In genomic region chr19:44848805-44849457, GRCh38 we compare ENCODE assay signal across 9 cellular contexts. TPM values are rescaled to one million over a fixed set of nuclear protein-coding genes. Genes with fewer than 3 reads are reported as not detected.
DNase-seq lines count a peak whose midpoint lies in the region; ATAC-seq and TF ChIP-seq lines count a peak whose summit lies in the region.
"Had no signal": no experiment of that assay in that cellular context is flagged by ENCODE, and none has a peak within 500 bp of the region (broad histone marks: within the 10 kb centered on the region; RNA-seq: fewer than 3 reads in every experiment).

No MANE protein-coding gene starts in this region.

- H3K27ac ChIP-seq in gastrocnemius medialis: peak overlapping the region; percentile 82 to 93 (median 90)

- H3K4me3 ChIP-seq in iPS-15b (ENCODE audit: low read depth, low read length): peak overlapping the region; percentile 97
- H3K4me3 ChIP-seq in gastrocnemius medialis: peak overlapping the region; percentile 76 to 96 (median 90)

- intact Hi-C loops in gastrocnemius medialis (cut with DNase I; ENCODE audit: low total_unique reads): loop anchor here (5.0 kb wide), 3 partner anchors 108 to 153 kb away; partner anchors contain the start of genes CLPTM1 and RELB

- no peaks in the 10 kb centered on the region for H3K9me3 ChIP-seq in ES-I3 (ENCODE audit: control insufficient read depth, insufficient read depth, low read length)
- H3K9me3 ChIP-seq in iPS-15b (ENCODE audit: control insufficient read depth, insufficient read depth, low read length): no peaks in the 10 kb centered on the region
- H3K9me3 ChIP-seq in gastrocnemius medialis: no peaks in the 10 kb centered on the region

- H3K27me3 ChIP-seq in iPS-15b (ENCODE audit: control insufficient read depth, insufficient read depth, low read length): peaks cover 4% of the 10 kb centered on the region
- H3K27me3 ChIP-seq in gastrocnemius medialis: no peaks in the 10 kb centered on the region

- H3K9ac ChIP-seq in ES-I3 (ENCODE audit: low read depth, low read length) (peak overlapping the region; percentile 93), iPS-15b (ENCODE audit: low read depth, low read length) (no peak overlapping the region)

- DNase-seq in astrocyte of the hippocampus (ENCODE audit: low read depth, low spot score) (peak; percentile 29), gastrocnemius medialis (no peak), midbrain (lab: John Stamatoyannopoulos, UW) (no peak), NCI-H2029 (lab: John Stamatoyannopoulos, UW) (no peak)

- ATAC-seq in gastrocnemius medialis (no peak), HG02571 (IDR thresholded peaks at IDR 0.05; ENCODE audit: unreplicated experiment) (no peak), HG02970 (IDR thresholded peaks at IDR 0.05; ENCODE audit: low FRiP score, unreplicated experiment) (no peak)

- H3K4me1 ChIP-seq in ES-I3 (ENCODE audit: insufficient read depth, low read length): peaks cover 18% of the 10 kb centered on the region
- peaks cover 15% of the 10 kb centered on the region for H3K4me1 ChIP-seq in iPS-15b (ENCODE audit: control insufficient read depth, insufficient read depth, low read length)
- peaks cover 12 to 23% of the 10 kb centered on the region in 2 donors for H3K4me1 ChIP-seq in gastrocnemius medialis

- TF ChIP-seq POLR2A in gastrocnemius medialis (IDR thresholded peaks at IDR 0.05): no peak

- no peak for TF ChIP-seq CTCF in gastrocnemius medialis (IDR thresholded peaks at IDR 0.05 in 4 of 5, conservative IDR thresholded peaks at IDR 0.05 in 1 of 5)

- no peaks in the 10 kb centered on the region for H3K36me3 ChIP-seq in ES-I3 (ENCODE audit: insufficient read depth, low read length)
- peaks cover 16% of the 10 kb centered on the region for H3K36me3 ChIP-seq in iPS-15b (ENCODE audit: control insufficient read depth, insufficient read depth, low read length)
- H3K36me3 ChIP-seq in gastrocnemius medialis: no peaks in the 10 kb centered on the region

- in situ Hi-C loops in gastrocnemius medialis (cut with MboI; ENCODE audit: low sequenced_read_pairs in 4 of 4): no loop called here

RNA-seq across cellular contexts. Expression of gene NECTIN2, which starts 2.8 kb away (rescaled TPM):
- total RNA-seq in gastrocnemius medialis: 10 to 100 TPM; 10.3 to 20.8 (median 16.7) TPM

RNA-seq across cellular contexts. Expression of gene BCAM, which starts 40.0 kb away (rescaled TPM):
- total RNA-seq in gastrocnemius medialis: 10 to 100 TPM; 10.2 to 24.6 (median 23.6) TPM
- total RNA-seq: activated CD4-positive, alpha-beta memory T cell treated with anti-CD3 and anti-CD28 coated beads for 36 hours had no signal

RNA-seq across cellular contexts. Expression of gene TOMM40, which starts 42.1 kb away (rescaled TPM):
- 100 to 1,000 TPM in 1 of 4 donors, 10 to 100 TPM in 3; 75.1 to 148 (median 86.0) TPM for total RNA-seq in gastrocnemius medialis

RNA-seq across cellular contexts. Expression of gene APOE, which starts 56.7 kb away (rescaled TPM):
- 10 to 100 TPM; 18.9 to 36.5 (median 29.1) TPM for total RNA-seq in gastrocnemius medialis
